In genomic region chr13:49292742-49293498, GRCh38 we compare ENCODE assay signal across 9 cellular contexts. TPM values are rescaled to one million over a fixed set of nuclear protein-coding genes. Genes with fewer than 3 reads are reported as not detected.
A peak's percentile ranks its signal among the peaks of the same experiment; 100 is the strongest.
DNase-seq lines count a peak whose midpoint lies in the region; ATAC-seq and TF ChIP-seq lines count a peak whose summit lies in the region.
"Had no signal": no experiment of that assay in that cellular context is flagged by ENCODE, and none has a peak within 500 bp of the region (broad histone marks: within the 10 kb centered on the region; RNA-seq: fewer than 3 reads in every experiment).

No MANE protein-coding gene starts in this region.

- no peak overlapping the region for H3K4me3 Mint-ChIP-seq in activated CD8-positive, alpha-beta memory T cell treated with anti-CD3 and anti-CD28 coated beads, Interleukin-2, amount 10 ng/mL, durations not matched to agents 7 days and 5 days
- H3K4me3 Mint-ChIP-seq in Caco-2 (ENCODE audit: unreplicated experiment), result no peak overlapping the region

- no peak overlapping the region for H3K27ac ChIP-seq in heart right ventricle
- H3K27ac ChIP-seq in testis, result no peak overlapping the region
- H3K27ac ChIP-seq: PC-9 had no signal

- POLR2A ChIA-PET in Caco-2 (lab: Charles Lee), result no interaction called here

- H3K27me3 Mint-ChIP-seq in activated CD8-positive, alpha-beta memory T cell treated with anti-CD3 and anti-CD28 coated beads, Interleukin-2, amount 10 ng/mL, durations not matched to agents 7 days and 5 days, result no peaks in the 10 kb centered on the region
- no peaks in the 10 kb centered on the region for H3K27me3 Mint-ChIP-seq in Caco-2 (ENCODE audit: insufficient read depth, unreplicated experiment)

- H3K9me3 Mint-ChIP-seq in activated CD8-positive, alpha-beta memory T cell treated with anti-CD3 and anti-CD28 coated beads, Interleukin-2, amount 10 ng/mL, durations not matched to agents 7 days and 5 days (ENCODE audit: low read depth), result no peaks in the 10 kb centered on the region
- H3K9me3 Mint-ChIP-seq in Caco-2 (ENCODE audit: unreplicated experiment), result no peaks in the 10 kb centered on the region

- no peak for TF ChIP-seq POLR2A in testis (IDR thresholded peaks at IDR 0.05)

- peak; percentile 51 for ATAC-seq in activated CD8-positive, alpha-beta memory T cell treated with anti-CD3 and anti-CD28 coated beads, Interleukin-2, amount 10 ng/mL, durations not matched to agents 7 days and 5 days
- peak in 7 of 8 donors; percentile 55 to 80 (median 68) for ATAC-seq in heart right ventricle

- DNase-seq in activated CD8-positive, alpha-beta memory T cell treated with anti-CD3 and anti-CD28 coated beads, Interleukin-2, amount 10 ng/mL, durations not matched to agents 7 days and 5 days, result peak; percentile 60
- no peak for DNase-seq in activated CD8-positive, alpha-beta memory T cell treated with anti-CD3 and anti-CD28 coated beads, Interleukin-2, amount 50 U/mL, for 4 hours
- DNase-seq in UCSD-AML1 (lab: John Stamatoyannopoulos, UW; ENCODE audit: unreplicated experiment) (peak; percentile 76), heart right ventricle (peak; percentile 57 to 66), stromal cell of bone marrow (ENCODE audit: low read depth) (peak; percentile 64), testis (no peak), Caco-2 (no peak), SW 1271 (lab: John Stamatoyannopoulos, UW) (no peak)
- DNase-seq: PC-9 had no signal

- WGBS in heart right ventricle, 2 donors, result 14 to 22% methylated on average over 6 of the region's 6 CpGs
- 47 to 54% methylated on average over 6 of the region's 6 CpGs for WGBS in testis, 2 donors

- H3K9me3 ChIP-seq in heart right ventricle (no peaks in the 10 kb centered on the region), testis (no peaks in the 10 kb centered on the region), Caco-2 (no peaks in the 10 kb centered on the region)

- peaks cover 12% of the 10 kb centered on the region for H3K4me1 Mint-ChIP-seq in activated CD8-positive, alpha-beta memory T cell treated with anti-CD3 and anti-CD28 coated beads, Interleukin-2, amount 10 ng/mL, durations not matched to agents 7 days and 5 days
- no peaks in the 10 kb centered on the region for H3K4me1 Mint-ChIP-seq in Caco-2 (ENCODE audit: low read depth, unreplicated experiment)

- intact Hi-C loops in heart right ventricle (cut with DNase I), result no loop called here
- intact Hi-C loops in testis (cut with DNase I; ENCODE audit: low total_unique reads), result no loop called here
- intact Hi-C loops in Caco-2 (cut with micrococcal nuclease; ENCODE audit: unreplicated experiment), result no loop called here

- no peak overlapping the region for H3K27ac Mint-ChIP-seq in activated CD8-positive, alpha-beta memory T cell treated with anti-CD3 and anti-CD28 coated beads, Interleukin-2, amount 10 ng/mL, durations not matched to agents 7 days and 5 days
- H3K27ac Mint-ChIP-seq in Caco-2 (ENCODE audit: unreplicated experiment), result no peak overlapping the region

- peaks cover 0 to 32% (median 0%) of the 10 kb centered on the region in 9 donors for H3K36me3 ChIP-seq in heart right ventricle
- H3K36me3 ChIP-seq in testis (ENCODE audit: low read depth, missing control alignments), result no peaks in the 10 kb centered on the region
- no peaks in the 10 kb centered on the region for H3K36me3 ChIP-seq in Caco-2 (ENCODE audit: control insufficient read depth, insufficient read depth, low read length)

- H3K27me3 ChIP-seq in heart right ventricle (no peaks in the 10 kb centered on the region), testis (no peaks in the 10 kb centered on the region), Caco-2 (replicated peaks; ENCODE audit: control insufficient read depth, insufficient read depth, low read length) (no peaks in the 10 kb centered on the region)

- no TSS peak for BruUV-seq in Caco-2 (replicated peaks; lab: Mats Ljungman, UMichigan)

- H3K4me3 ChIP-seq in heart right ventricle (no peak overlapping the region), testis (no peak overlapping the region), Caco-2 (ENCODE audit: low read depth, low read length) (no peak overlapping the region)
- H3K4me3 ChIP-seq: PC-9 had no signal

- CTCF ChIA-PET in activated CD8-positive, alpha-beta memory T cell treated with anti-CD3 and anti-CD28 coated beads, Interleukin-2, amount 10 ng/mL, durations not matched to agents 7 days and 5 days (lab: Charles Lee), result interaction anchor here (1.7 kb wide), 1 partner anchor 12 kb away, joined by 6 read pairs; no protein-coding TSS in a partner anchor
- CTCF ChIA-PET in Caco-2 (lab: Charles Lee), result interaction anchor here (0.6 kb wide), 1 partner anchor 28 kb away, joined by 4 read pairs; no protein-coding TSS in a partner anchor

- TF ChIP-seq CTCF in heart right ventricle (IDR thresholded peaks at IDR 0.05) (no peak), testis (IDR thresholded peaks at IDR 0.05) (no peak), Caco-2 (IDR thresholded peaks at IDR 0.05; ENCODE audit: insufficient read depth in 1 of 2, low read depth in 1 of 2, low read length in 1 of 2, severe bottlenecking in 1 of 2, unreplicated experiment in 1 of 2) (no peak)

- peaks cover 0 to 19% (median 6%) of the 10 kb centered on the region in 9 donors for H3K4me1 ChIP-seq in heart right ventricle
- peaks cover 6% of the 10 kb centered on the region for H3K4me1 ChIP-seq in testis
- H3K4me1 ChIP-seq in Caco-2, result no peaks in the 10 kb centered on the region

- H3K36me3 Mint-ChIP-seq in activated CD8-positive, alpha-beta memory T cell treated with anti-CD3 and anti-CD28 coated beads, Interleukin-2, amount 10 ng/mL, durations not matched to agents 7 days and 5 days, result peaks cover 11% of the 10 kb centered on the region
- no peaks in the 10 kb centered on the region for H3K36me3 Mint-ChIP-seq in Caco-2 (ENCODE audit: insufficient read depth, unreplicated experiment)

RNA-seq across cellular contexts. Expression of gene CDADC1, which starts 45.2 kb away (rescaled TPM):
- total RNA-seq in activated CD8-positive, alpha-beta memory T cell treated with anti-CD3 and anti-CD28 coated beads, Interleukin-2, amount 10 ng/mL, durations not matched to agents 7 days and 5 days, result 10 to 100 TPM; 12.4 to 14.8 TPM
- 10 to 100 TPM in 4 of 10 donors, 1 to 10 TPM in 6; 6.6 to 12.7 (median 9.4) TPM for total RNA-seq in heart right ventricle
- polyA plus RNA-seq in heart right ventricle, result 1 to 10 TPM; 4.9 to 5.0 TPM
- total RNA-seq in testis, result 10 to 100 TPM; 18.5 to 33.2 TPM
- 32.5 TPM for polyA plus RNA-seq in testis (ENCODE audit: insufficient read depth, low read depth, low replicate concordance)
- total RNA-seq in Caco-2 (2022), result 14.4 and 15.9 TPM in 2 replicates

Comparison
In these comparisons a context has a peak if more than half of its experiments do, and no peak if none do; other contexts are left out.
1. DNase-seq: peak in activated CD8-positive, alpha-beta memory T cell treated with anti-CD3 and anti-CD28 coated beads, Interleukin-2, amount 10 ng/mL, durations not matched to agents 7 days and 5 days (single experiment), UCSD-AML1 (single experiment), heart right ventricle (2 of 2) and stromal cell of bone marrow (single experiment); none in activated CD8-positive, alpha-beta memory T cell treated with anti-CD3 and anti-CD28 coated beads, Interleukin-2, amount 50 U/mL, for 4 hours (single experiment), testis (single experiment), Caco-2 (0 of 2) and SW 1271 (0 of 2).